ENCODE assay signal across 15 cellular contexts in the genomic region with DNA sequence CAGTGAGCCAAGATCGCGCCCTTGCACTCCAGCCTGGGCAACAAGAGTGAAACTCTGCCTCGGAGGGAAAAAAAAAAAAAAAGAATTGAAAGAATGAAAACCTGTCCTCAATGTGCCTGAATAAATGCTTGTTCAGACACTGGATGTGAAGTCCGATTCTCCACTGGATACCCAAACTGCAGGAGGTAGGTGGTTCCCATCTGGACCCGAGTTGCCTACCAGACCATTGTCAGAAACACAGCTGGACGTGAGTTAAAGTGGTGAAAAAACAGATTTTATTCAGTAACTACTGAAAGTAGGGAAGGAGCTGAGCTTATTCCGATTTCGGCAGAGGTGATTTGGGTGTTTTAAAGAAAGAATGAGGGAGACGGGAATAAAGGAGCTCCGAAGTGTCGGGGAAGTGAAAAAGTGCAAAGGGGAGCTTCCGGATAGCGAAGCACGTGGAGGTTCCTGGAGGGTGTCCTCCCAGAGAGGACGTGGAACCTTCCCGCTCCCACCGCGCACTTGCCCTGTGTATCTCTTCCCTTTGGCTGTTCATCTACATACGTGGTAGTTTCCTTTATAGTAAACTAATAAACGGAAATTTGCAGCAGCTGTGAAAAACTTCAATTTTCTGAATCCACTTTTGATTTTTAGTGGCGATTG.
"Had no signal": no experiment of that assay in that cellular context is flagged by ENCODE, and none has a peak within 500 bp of the region (broad histone marks: within the 10 kb centered on the region; RNA-seq: fewer than 3 reads in every experiment).

No MANE protein-coding gene starts in this region.

- H3K36me3 ChIP-seq: gastroesophageal sphincter, tibial artery had no signal

- H2AFZ ChIP-seq: parathyroid adenoma had no signal

- H3K4me3 ChIP-seq: gastroesophageal sphincter, tibial artery had no signal

- H3K79me2 ChIP-seq: parathyroid adenoma had no signal

- H3K27ac ChIP-seq: epithelial cell of prostate, gastroesophageal sphincter, parathyroid adenoma, tibial artery had no signal

- H3K4me1 ChIP-seq: gastroesophageal sphincter, parathyroid adenoma had no signal

- H3K36me3 Mint-ChIP-seq: stimulated activated effector memory CD8-positive, alpha-beta T cell treated with anti-CD3 and anti-CD28 coated beads, Interleukin-12 subunit alpha, Interleukin-12 subunit beta, amount 100 ng/mL, for 72 hours had no signal

- H3K9me3 Mint-ChIP-seq: activated CD8-positive, alpha-beta T cell treated with anti-CD3 and anti-CD28 coated beads for 36 hours; activated T-helper 1 cell treated with anti-CD3 and anti-CD28 coated beads, Interleukin-12 subunit alpha, Interleukin-12 subunit beta, Interleukin-2, Interleukin-4 antibody, amounts not matched to agents 30 ng/mL and 10 ng/mL and 1 ng/mL, durations not matched to agents 14 hours and 24 hours and 36 hours; dendritic cell treated with granulocyte-macrophage colony-stimulating factor and Interleukin-4, amounts not matched to agents 40 ng/mL and 50 ng/mL, for 4 days; stimulated activated effector memory CD8-positive, alpha-beta T cell treated with anti-CD3 and anti-CD28 coated beads, Interleukin-12 subunit alpha, Interleukin-12 subunit beta, amount 100 ng/mL, for 72 hours had no signal

- H3K9ac ChIP-seq: parathyroid adenoma had no signal

- ATAC-seq: activated CD8-positive, alpha-beta T cell treated with anti-CD3 and anti-CD28 coated beads for 36 hours; gastroesophageal sphincter; left lobe of liver; stimulated activated effector memory CD8-positive, alpha-beta T cell treated with anti-CD3 and anti-CD28 coated beads, Interleukin-12 subunit alpha, Interleukin-12 subunit beta, amount 100 ng/mL, for 72 hours had no signal

- H3K4me3 Mint-ChIP-seq: activated CD8-positive, alpha-beta T cell treated with anti-CD3 and anti-CD28 coated beads for 36 hours; activated T-helper 1 cell treated with anti-CD3 and anti-CD28 coated beads, Interleukin-12 subunit alpha, Interleukin-12 subunit beta, Interleukin-2, Interleukin-4 antibody, amounts not matched to agents 30 ng/mL and 10 ng/mL and 1 ng/mL, durations not matched to agents 14 hours and 24 hours and 36 hours; dendritic cell treated with granulocyte-macrophage colony-stimulating factor and Interleukin-4, amounts not matched to agents 40 ng/mL and 50 ng/mL, for 4 days; stimulated activated effector memory CD8-positive, alpha-beta T cell treated with anti-CD3 and anti-CD28 coated beads, Interleukin-12 subunit alpha, Interleukin-12 subunit beta, amount 100 ng/mL, for 72 hours had no signal

- H3K9me3 ChIP-seq: gastroesophageal sphincter, tibial artery had no signal

- H3K27ac Mint-ChIP-seq: activated CD8-positive, alpha-beta T cell treated with anti-CD3 and anti-CD28 coated beads for 36 hours; activated T-helper 1 cell treated with anti-CD3 and anti-CD28 coated beads, Interleukin-12 subunit alpha, Interleukin-12 subunit beta, Interleukin-2, Interleukin-4 antibody, amounts not matched to agents 30 ng/mL and 10 ng/mL and 1 ng/mL, durations not matched to agents 14 hours and 24 hours and 36 hours; dendritic cell treated with granulocyte-macrophage colony-stimulating factor and Interleukin-4, amounts not matched to agents 40 ng/mL and 50 ng/mL, for 4 days; stimulated activated effector memory CD8-positive, alpha-beta T cell treated with anti-CD3 and anti-CD28 coated beads, Interleukin-12 subunit alpha, Interleukin-12 subunit beta, amount 100 ng/mL, for 72 hours had no signal

- DNase-seq: activated CD8-positive, alpha-beta memory T cell treated with anti-CD3 and anti-CD28 coated beads, Interleukin-2, amount 50 U/mL, for 48 hours; activated CD8-positive, alpha-beta T cell treated with anti-CD3 and anti-CD28 coated beads for 36 hours; effector memory CD4-positive, alpha-beta T cell; islet precursor cell; midbrain; stimulated activated CD4-positive, alpha-beta T cell treated with anti-CD3 and anti-CD28 coated beads, Interleukin-12 subunit alpha, Interleukin-12 subunit beta, amount 100 ng/mL, for 4 hours; stimulated activated CD4-positive, alpha-beta T cell treated with anti-CD3 and anti-CD28 coated beads, Interleukin-2, amount 100 ng/mL, for 24 hours; tibial artery had no signal
